20 cellular contexts compared by ENCODE assay signal in genomic region chr16:30636599-30636998, GRCh38. TPM values are rescaled to one million over a fixed set of nuclear protein-coding genes. Genes with fewer than 3 reads are reported as not detected.
A peak's percentile ranks its signal among the peaks of the same experiment; 100 is the strongest.
DNase-seq lines count a peak whose midpoint lies in the region; ATAC-seq and TF ChIP-seq lines count a peak whose summit lies in the region.
"Had no signal": no experiment of that assay in that cellular context is flagged by ENCODE, and none has a peak within 500 bp of the region (broad histone marks: within the 10 kb centered on the region; RNA-seq: fewer than 3 reads in every experiment).

No MANE protein-coding gene starts in this region.

- ATAC-seq in activated CD8-positive, alpha-beta memory T cell treated with anti-CD3 and anti-CD28 coated beads, Interleukin-2, amount 10 ng/mL, durations not matched to agents 7 days and 5 days = no peak

- H3K9me3 ChIP-seq in DOHH2 (ENCODE audit: control insufficient read depth, insufficient read depth, low read length) = no peaks in the 10 kb centered on the region
- H3K9me3 ChIP-seq: SJCRH30 had no signal

- peaks cover 9% of the 10 kb centered on the region; the same call in 1 of the 2 replicates for H3F3A ChIP-seq in DOHH2 (ENCODE audit: control insufficient read depth, insufficient read depth)

- CTCF ChIA-PET in activated CD8-positive, alpha-beta memory T cell treated with anti-CD3 and anti-CD28 coated beads, Interleukin-2, amount 10 ng/mL, durations not matched to agents 7 days and 5 days (lab: Charles Lee) = interaction anchor here (0.7 to 2.8 kb wide), 8 partner anchors 14 to 254 kb away, joined by 3 to 14 read pairs (median 4); partner anchors contain the start of genes DCTPP1, PRR14, SEPTIN1 and ZNF771

- peaks cover 18% of the 10 kb centered on the region for H3K4me1 Mint-ChIP-seq in activated CD8-positive, alpha-beta memory T cell treated with anti-CD3 and anti-CD28 coated beads, Interleukin-2, amount 10 ng/mL, durations not matched to agents 7 days and 5 days
- H3K4me1 Mint-ChIP-seq in chondrocyte (ENCODE audit: low read depth) = peaks cover 19% of the 10 kb centered on the region

- H3K9me2 ChIP-seq in DOHH2 (replicated peaks; ENCODE audit: control insufficient read depth, low read length) = no peaks in the 10 kb centered on the region

- no peaks in the 10 kb centered on the region for H3K27me3 Mint-ChIP-seq in activated CD8-positive, alpha-beta memory T cell treated with anti-CD3 and anti-CD28 coated beads, Interleukin-2, amount 10 ng/mL, durations not matched to agents 7 days and 5 days
- no peaks in the 10 kb centered on the region for H3K27me3 Mint-ChIP-seq in chondrocyte (ENCODE audit: low read depth)
- H3K27me3 Mint-ChIP-seq: IgD-negative memory B cell had no signal

- H3K9me3 Mint-ChIP-seq in activated CD8-positive, alpha-beta memory T cell treated with anti-CD3 and anti-CD28 coated beads, Interleukin-2, amount 10 ng/mL, durations not matched to agents 7 days and 5 days (ENCODE audit: low read depth) = no peaks in the 10 kb centered on the region
- H3K9me3 Mint-ChIP-seq in chondrocyte (ENCODE audit: low read depth) = no peaks in the 10 kb centered on the region
- H3K9me3 Mint-ChIP-seq: IgD-negative memory B cell had no signal

- H3K4me3 ChIP-seq in DOHH2 (ENCODE audit: low read length) = no peak overlapping the region
- H3K4me3 ChIP-seq: SJCRH30 had no signal

- DNase-seq in activated CD8-positive, alpha-beta memory T cell treated with anti-CD3 and anti-CD28 coated beads, Interleukin-2, amount 10 ng/mL, durations not matched to agents 7 days and 5 days = no peak
- DNase-seq in activated CD8-positive, alpha-beta memory T cell treated with anti-CD3 and anti-CD28 coated beads, Interleukin-2, amount 50 U/mL, for 48 hours = no peak
- peak; percentile 49 for DNase-seq in chondrocyte (ENCODE audit: low spot score)
- DNase-seq in GF-D8 (lab: John Stamatoyannopoulos, UW) = no peak
- DNase-seq in retina = no peak
- DNase-seq: AML-193, DMS 273 treated with DMSO at 0.1 percent for 48 hours, DND-41, H7, Kasumi-1, MM.1S, NCI-H1092, NCI-H1436 treated with DMSO at 0.1 percent for 48 hours, NCI-H2029, NCI-H526, SJCRH30 had no signal

- no peak overlapping the region for H3K27ac ChIP-seq in DOHH2 (ENCODE audit: low read depth, low read length)
- H3K27ac ChIP-seq: 22Rv1, HL-60, SJCRH30 had no signal

- H3K27me3 ChIP-seq in DOHH2 (ENCODE audit: control insufficient read depth, low read length) = no peaks in the 10 kb centered on the region
- H3K27me3 ChIP-seq: SJCRH30 had no signal

- no peak overlapping the region for H3K4me3 Mint-ChIP-seq in activated CD8-positive, alpha-beta memory T cell treated with anti-CD3 and anti-CD28 coated beads, Interleukin-2, amount 10 ng/mL, durations not matched to agents 7 days and 5 days
- no peak overlapping the region for H3K4me3 Mint-ChIP-seq in chondrocyte (ENCODE audit: unreplicated experiment)

- TF ChIP-seq CTCF in DOHH2 (IDR thresholded peaks at IDR 0.05; ENCODE audit: low read depth, low read length, poor library complexity, severe bottlenecking) (no peak), chondrocyte (IDR thresholded peaks at IDR 0.05) (no peak)

- H3K27ac Mint-ChIP-seq in activated CD8-positive, alpha-beta memory T cell treated with anti-CD3 and anti-CD28 coated beads, Interleukin-2, amount 10 ng/mL, durations not matched to agents 7 days and 5 days = peak overlapping the region; percentile 6
- peak overlapping the region; percentile 59 for H3K27ac Mint-ChIP-seq in chondrocyte (ENCODE audit: unreplicated experiment)

- H3K4me2 ChIP-seq in DOHH2 (ENCODE audit: low read length) = peak overlapping the region; percentile 77; the same call in 1 of the 2 replicates

- H3K36me3 ChIP-seq in DOHH2 (ENCODE audit: control insufficient read depth, low read length) = 0 out of 2 replicates have a peak, but pooled peaks cover 2% of the 10 kb centered on the region
- H3K36me3 ChIP-seq: SJCRH30 had no signal

- H3K4me1 ChIP-seq in DOHH2 (ENCODE audit: control insufficient read depth, low read length) = peaks cover 15% of the 10 kb centered on the region
- H3K4me1 ChIP-seq: SJCRH30 had no signal

- no peaks in the 10 kb centered on the region for H3K36me3 Mint-ChIP-seq in activated CD8-positive, alpha-beta memory T cell treated with anti-CD3 and anti-CD28 coated beads, Interleukin-2, amount 10 ng/mL, durations not matched to agents 7 days and 5 days
- no peaks in the 10 kb centered on the region for H3K36me3 Mint-ChIP-seq in chondrocyte (ENCODE audit: low read depth)
- H3K36me3 Mint-ChIP-seq: IgD-negative memory B cell had no signal

- H3K79me2 ChIP-seq in DOHH2 (ENCODE audit: control insufficient read depth, low read length) = peaks cover 29% of the 10 kb centered on the region

- H4K20me1 ChIP-seq in DOHH2 (ENCODE audit: control insufficient read depth, insufficient read depth, low read depth, low read length) = no peaks in the 10 kb centered on the region

RNA-seq across cellular contexts. Expression of gene PRR14, which starts 14.2 kb away (rescaled TPM):
- total RNA-seq in activated CD8-positive, alpha-beta memory T cell treated with anti-CD3 and anti-CD28 coated beads, Interleukin-2, amount 10 ng/mL, durations not matched to agents 7 days and 5 days = 100 to 1,000 TPM; 111 to 116 TPM
- 33.5 to 46.9 TPM (median 42.0 TPM) in 3 replicates for total RNA-seq in chondrocyte

RNA-seq across cellular contexts. Expression of gene FBRS, which starts 21.6 kb away (rescaled TPM):
- 100 to 1,000 TPM; 102 to 142 TPM for total RNA-seq in activated CD8-positive, alpha-beta memory T cell treated with anti-CD3 and anti-CD28 coated beads, Interleukin-2, amount 10 ng/mL, durations not matched to agents 7 days and 5 days
- 49.9 to 54.5 TPM (median 52.8 TPM) in 3 replicates for total RNA-seq in chondrocyte

RNA-seq across cellular contexts. Expression of gene ZNF689, which starts 26.4 kb away (rescaled TPM):
- 10 to 100 TPM; 12.2 to 15.3 TPM for total RNA-seq in activated CD8-positive, alpha-beta memory T cell treated with anti-CD3 and anti-CD28 coated beads, Interleukin-2, amount 10 ng/mL, durations not matched to agents 7 days and 5 days
- total RNA-seq in chondrocyte = 5.9 to 8.5 TPM (median 7.1 TPM) in 3 replicates

RNA-seq across cellular contexts. Expression of gene ZNF785, which starts 51.1 kb away (rescaled TPM):
- 10 to 100 TPM; 18.9 to 21.2 TPM for total RNA-seq in activated CD8-positive, alpha-beta memory T cell treated with anti-CD3 and anti-CD28 coated beads, Interleukin-2, amount 10 ng/mL, durations not matched to agents 7 days and 5 days
- total RNA-seq in chondrocyte = 17.0 to 20.2 TPM (median 17.7 TPM) in 3 replicates
